17 cellular contexts compared by ENCODE assay signal in genomic region chr1:182567629-182568028, GRCh38. TPM values are rescaled to one million over a fixed set of nuclear protein-coding genes. Genes with fewer than 3 reads are reported as not detected.
DNase-seq lines count a peak whose midpoint lies in the region; ATAC-seq, FAIRE-seq and TF ChIP-seq lines count a peak whose summit lies in the region.
"Had no signal": no experiment of that assay in that cellular context is flagged by ENCODE, and none has a peak within 500 bp of the region (broad histone marks: within the 10 kb centered on the region; RNA-seq: fewer than 3 reads in every experiment).

No MANE protein-coding gene starts in this region.

- no peak overlapping the region for H3K9ac ChIP-seq in OCI-LY3 (ENCODE audit: low read length)

- H3K27me3 ChIP-seq in OCI-LY3 (ENCODE audit: low read depth, low read length) (no peaks in the 10 kb centered on the region), bronchial epithelial cell (ENCODE audit: control insufficient read depth, insufficient read depth, low read length) (no peaks in the 10 kb centered on the region), esophagus muscularis mucosa (no peaks in the 10 kb centered on the region)

- 90% methylated on average over 5 of the region's 5 CpGs for WGBS in esophagus muscularis mucosa

- no peak for FAIRE-seq in bronchial epithelial cell (lab: Jason Lieb, UNC)
- FAIRE-seq: G401.6, GM12878 had no signal

- no peaks in the 10 kb centered on the region for H3K79me2 ChIP-seq in OCI-LY3 (ENCODE audit: low read length)

- H3K9me3 ChIP-seq in OCI-LY3 (ENCODE audit: insufficient read depth, low read length) (peaks cover 12% of the 10 kb centered on the region; the same call in 1 of the 2 replicates), esophagus muscularis mucosa (peaks cover 0 to 4% (median 0%) of the 10 kb centered on the region in 4 donors)

- peaks cover 64% of the 10 kb centered on the region for H3K4me1 ChIP-seq in OCI-LY3 (ENCODE audit: low read length)
- no peaks in the 10 kb centered on the region for H3K4me1 ChIP-seq in esophagus muscularis mucosa

- no peak overlapping the region for H2AFZ ChIP-seq in OCI-LY3 (ENCODE audit: low read depth, low read length)
- H2AFZ ChIP-seq: GM23338 had no signal

- DNase-seq in bronchial epithelial cell (ENCODE audit: low read depth) (peak; percentile 50), esophagus muscularis mucosa (ENCODE audit: extremely low spot score) (peak; percentile 12), GM10266 (ENCODE audit: extremely low spot score) (no peak)
- DNase-seq: C1 segment of cervical spinal cord; Calu3; CD4-positive, alpha-beta memory T cell; COR-L47; DMS153; DND-41; H9 had no signal

- H3K27ac ChIP-seq in OCI-LY3 (ENCODE audit: low read length) (peak overlapping the region; percentile 94; the same call in 1 of the 2 replicates), esophagus muscularis mucosa (replicated peaks in 1 of 4) (no peak overlapping the region)

- TF ChIP-seq CTCF in OCI-LY3 (IDR thresholded peaks at IDR 0.05; ENCODE audit: low read depth, low read length), result no peak
- TF ChIP-seq CTCF in bronchial epithelial cell (IDR thresholded peaks at IDR 0.05; ENCODE audit: insufficient read depth, low read length, severe bottlenecking), result no peak
- no peak for TF ChIP-seq CTCF in esophagus muscularis mucosa (IDR thresholded peaks at IDR 0.05)
- no peak for TF ChIP-seq CTCF in GM10266 (IDR thresholded peaks at IDR 0.05; ENCODE audit: control insufficient read depth, insufficient read depth, low read depth, missing control alignments)

- no peak for TF ChIP-seq EP300 in esophagus muscularis mucosa (IDR thresholded peaks at IDR 0.05)

- H4K20me1 ChIP-seq in OCI-LY3 (ENCODE audit: insufficient read depth, low read length), result no peaks in the 10 kb centered on the region

- H3K4me2 ChIP-seq in OCI-LY3 (ENCODE audit: low read length), result no peak overlapping the region
- H3K4me2 ChIP-seq: GM23338 had no signal

- H3K4me3 ChIP-seq in OCI-LY3 (ENCODE audit: low read length), result no peak overlapping the region
- no peak overlapping the region for H3K4me3 ChIP-seq in bronchial epithelial cell (ENCODE audit: low read depth, low read length)
- H3K4me3 ChIP-seq in esophagus muscularis mucosa, result no peak overlapping the region
- H3K4me3 ChIP-seq: GM12878, GM23338 had no signal

- intact Hi-C loops in esophagus muscularis mucosa (cut with DNase I), result no loop called here

- H3K36me3 ChIP-seq in OCI-LY3 (replicated peaks; ENCODE audit: low read depth, low read length), result peaks cover 16% of the 10 kb centered on the region
- no peaks in the 10 kb centered on the region for H3K36me3 ChIP-seq in bronchial epithelial cell (ENCODE audit: control insufficient read depth, insufficient read depth, low read length)
- H3K36me3 ChIP-seq in esophagus muscularis mucosa, result peaks cover 0 to 1% (median under 1%) of the 10 kb centered on the region in 4 donors

- ATAC-seq in HG03432 (IDR thresholded peaks at IDR 0.05; ENCODE audit: unreplicated experiment) (no peak), HG03175 (IDR thresholded peaks at IDR 0.05; ENCODE audit: unreplicated experiment) (no peak)
- ATAC-seq: GM12878, GM23338, HCT116 had no signal

- no peak for TF ChIP-seq POLR2A in esophagus muscularis mucosa (IDR thresholded peaks at IDR 0.05; ENCODE audit: low read depth)

RNA-seq across cellular contexts. Expression of gene RNASEL, which starts 21.4 kb away (rescaled TPM):
- total RNA-seq in bronchial epithelial cell, result 3.2 and 7.9 TPM in 2 replicates
- 10 to 100 TPM in 1 of 4 donors, 1 to 10 TPM in 3; 6.0 to 10.8 (median 9.0) TPM for total RNA-seq in esophagus muscularis mucosa

RNA-seq across cellular contexts. Expression of gene RGS16, which starts 36.6 kb away (rescaled TPM):
- total RNA-seq in bronchial epithelial cell, result 3.5 and 3.7 TPM in 2 replicates
- total RNA-seq in esophagus muscularis mucosa, result 10 to 100 TPM in 1 of 4 donors, 1 to 10 TPM in 2, under 1 TPM in 1; 0.83 to 19.7 (median 2.2) TPM
